16 cellular contexts compared by ENCODE assay signal in the genomic region with DNA sequence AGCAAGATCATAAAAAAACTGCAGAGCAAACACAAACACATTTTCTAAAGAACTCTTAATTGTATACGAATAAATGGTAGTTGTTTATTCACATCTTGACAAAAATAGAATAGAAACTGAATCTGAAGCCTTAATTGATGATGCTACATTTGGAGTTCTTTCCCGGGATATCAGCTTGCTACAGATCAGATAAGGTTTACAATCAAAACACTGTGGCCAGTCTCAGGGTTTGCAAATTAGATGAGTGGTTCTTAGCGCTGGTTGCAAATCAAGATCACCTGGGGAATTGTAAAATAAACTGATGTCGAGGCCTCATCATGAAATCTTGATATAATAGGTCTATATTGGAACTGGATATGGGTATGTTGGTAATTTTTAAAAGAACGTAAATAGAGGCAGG.
"Had no signal": no experiment of that assay in that cellular context is flagged by ENCODE, and none has a peak within 500 bp of the region (broad histone marks: within the 10 kb centered on the region; RNA-seq: fewer than 3 reads in every experiment).

No MANE protein-coding gene starts in this region.

- DNase-seq: effector memory CD8-positive, alpha-beta T cell; esophagus squamous epithelium; foreskin fibroblast; head of caudate nucleus; left colon; naive thymus-derived CD4-positive, alpha-beta T cell; psoas muscle; retina; right lobe of liver; stimulated activated CD4-positive, alpha-beta T cell treated with anti-CD3 and anti-CD28 coated beads, Interleukin-4, amount 100 ng/mL, for 1 hour; stimulated activated CD8-positive, alpha-beta memory T cell treated with anti-CD3 and anti-CD28 coated beads, Interleukin-4, amount 100 ng/mL, for 48 hours; stimulated activated naive CD8-positive, alpha-beta T cell treated with anti-CD3 and anti-CD28 coated beads, Interleukin-15, Interleukin-2, amounts not matched to agents 100 U/mL and 50 U/mL, for 24 hours; tibial artery; upper lobe of left lung; uterus had no signal

- ATAC-seq: effector memory CD8-positive, alpha-beta T cell; left colon; naive thymus-derived CD4-positive, alpha-beta T cell; psoas muscle; right lobe of liver; stimulated activated effector memory CD8-positive, alpha-beta T cell treated with anti-CD3 and anti-CD28 coated beads, Interleukin-12 subunit alpha, Interleukin-12 subunit beta, amount 100 ng/mL, for 72 hours; stimulated activated naive CD8-positive, alpha-beta T cell treated with anti-CD3 and anti-CD28 coated beads, Interleukin-15, Interleukin-2, amounts not matched to agents 100 U/mL and 50 U/mL, for 24 hours had no signal
